In the genomic region with DNA sequence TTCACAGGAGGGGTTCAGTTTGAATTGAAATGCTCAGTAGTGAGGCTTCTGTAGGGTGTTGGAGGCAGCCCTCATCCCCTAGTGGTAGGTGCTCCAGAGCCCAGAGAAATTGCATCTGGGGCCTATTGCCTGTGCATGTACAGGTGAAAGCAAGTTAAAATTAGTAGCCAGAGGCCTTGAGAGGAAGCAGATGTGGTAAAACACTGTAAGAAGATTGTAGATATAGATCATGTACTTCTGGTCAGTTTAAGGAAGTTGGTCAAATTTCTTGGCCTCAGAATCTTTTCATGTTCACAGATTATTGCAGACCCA, we compare ENCODE assay signal across 11 cellular contexts. TPM values are rescaled to one million over a fixed set of nuclear protein-coding genes. Genes with fewer than 3 reads are reported as not detected.
DNase-seq lines count a peak whose midpoint lies in the region; ATAC-seq lines count a peak whose summit lies in the region.
"Had no signal": no experiment of that assay in that cellular context is flagged by ENCODE, and none has a peak within 500 bp of the region (broad histone marks: within the 10 kb centered on the region; RNA-seq: fewer than 3 reads in every experiment).

No MANE protein-coding gene starts in this region.

- peak; percentile 61 to 77 for DNase-seq in AML-193 (lab: John Stamatoyannopoulos, UW)
- peak; percentile 36 for DNase-seq in SKM-1 (lab: John Stamatoyannopoulos, UW; ENCODE audit: unreplicated experiment)
- no peak for DNase-seq in NCI-H2196 treated with DMSO at 0.1 percent for 48 hours (lab: John Stamatoyannopoulos, UW; ENCODE audit: unreplicated experiment)
- no peak for DNase-seq in cerebellum (ENCODE audit: low spot score)
- DNase-seq in EL, result no peak
- DNase-seq in COLO829 (ENCODE audit: low spot score), result no peak
- DNase-seq: Caco-2; islet precursor cell; stimulated activated CD4-positive, alpha-beta T cell treated with anti-CD3 and anti-CD28 coated beads, Interleukin-15, amount 100 ng/mL, for 24 hours had no signal

- ATAC-seq in GM19035 (IDR thresholded peaks at IDR 0.05; ENCODE audit: unreplicated experiment) (peak; percentile 64), HG03066 (IDR thresholded peaks at IDR 0.05; ENCODE audit: low read depth, unreplicated experiment) (peak; percentile 54)

RNA-seq across cellular contexts. Expression of a gene that starts 34.6 kb away (rescaled TPM):
- 3.9 TPM for total RNA-seq in cerebellum

RNA-seq across cellular contexts. Expression of a gene that starts 41.7 kb away (rescaled TPM):
- total RNA-seq in cerebellum, result 20.6 TPM
- total RNA-seq: Caco-2 had no signal

Comparison
In these comparisons a context has a peak if more than half of its experiments do, and no peak if none do; other contexts are left out.
1. DNase-seq: peak in AML-193 (2 of 2) and SKM-1 (single experiment); none in NCI-H2196 treated with DMSO at 0.1 percent for 48 hours (single experiment), cerebellum (single experiment), EL (single experiment) and COLO829 (single experiment).